Comparison of ENCODE assay signal across 8 cellular contexts in genomic region chr3:121834079-121834730, GRCh38. TPM values are rescaled to one million over a fixed set of nuclear protein-coding genes. Genes with fewer than 3 reads are reported as not detected.
DNase-seq lines count a peak whose midpoint lies in the region; ATAC-seq, FAIRE-seq and TF ChIP-seq lines count a peak whose summit lies in the region.

No MANE protein-coding gene starts in this region.

- H3K4me1 ChIP-seq in A549 (peaks cover 12% of the 10 kb centered on the region; the same call in 2 of the 3 replicates), PC-9 (replicated peaks; ENCODE audit: insufficient read depth) (peaks cover 11% of the 10 kb centered on the region; the same call in 1 of the 2 replicates), mononuclear cell (ENCODE audit: insufficient read depth, low read length) (peaks cover 34% of the 10 kb centered on the region)
- H3K4me1 ChIP-seq in effector memory CD4-positive, alpha-beta T cell (ENCODE audit: control insufficient read depth, insufficient read depth, low read length, poor library complexity, severe bottlenecking), result peaks cover 16% of the 10 kb centered on the region

- H3K4me2 ChIP-seq in A549, result peak overlapping the region; percentile 92
- peak overlapping the region; percentile 95 for H3K4me2 ChIP-seq in PC-9

- H3F3A ChIP-seq in PC-9 (ENCODE audit: insufficient read depth, low read depth), result no peaks in the 10 kb centered on the region

- H4K20me1 ChIP-seq in PC-9 (ENCODE audit: insufficient read depth), result no peaks in the 10 kb centered on the region; the same call in 1 of the 2 replicates

- H2AFZ ChIP-seq in PC-9, result peak overlapping the region; percentile 99

- TSS peak; percentile 53 for BruUV-seq in PC-9 (replicated peaks; lab: Mats Ljungman, UMichigan)

- no peaks in the 10 kb centered on the region for H3K9me3 ChIP-seq in A549
- H3K9me3 ChIP-seq in PC-9 (ENCODE audit: insufficient read depth, low read depth), result no peaks in the 10 kb centered on the region
- no peaks in the 10 kb centered on the region for H3K9me3 ChIP-seq in effector memory CD4-positive, alpha-beta T cell (ENCODE audit: control insufficient read depth, low read length)
- H3K9me3 ChIP-seq in mononuclear cell (ENCODE audit: low read depth, low read length), result no peaks in the 10 kb centered on the region

- H3K79me2 ChIP-seq in PC-9 (ENCODE audit: low read depth), result peaks cover 20% of the 10 kb centered on the region

- intact Hi-C loops in PC-9 (cut with micrococcal nuclease; ENCODE audit: unreplicated experiment), result loop anchor here (1.0 to 10.0 kb wide), 3 partner anchors 85 to 531 kb away; partner anchors contain the start of gene GOLGB1

- no peak for TF ChIP-seq POLR2A in A549 (IDR thresholded peaks at IDR 0.05; ENCODE audit: low read length)

- no peaks in the 10 kb centered on the region for H3K27me3 ChIP-seq in PC-9 (ENCODE audit: insufficient read depth, low read depth)
- H3K27me3 ChIP-seq in effector memory CD4-positive, alpha-beta T cell (replicated peaks; ENCODE audit: control insufficient read depth, insufficient read depth, low read length, poor library complexity, severe bottlenecking), result no peaks in the 10 kb centered on the region
- no peaks in the 10 kb centered on the region for H3K27me3 ChIP-seq in mononuclear cell (ENCODE audit: insufficient read depth, low read length)

- CTCF ChIA-PET in A549 (lab: Yijun Ruan, JAX), result no interaction called here
- CTCF ChIA-PET in GM10248 (lab: Yijun Ruan, JAX), result interaction anchor here (0.7 to 1.0 kb wide), 6 partner anchors 8 to 245 kb away, joined by 3 read pairs; no protein-coding TSS in a partner anchor
- CTCF ChIA-PET in PC-9 (lab: Charles Lee), result no interaction called here

- 24% methylated on average over 18 of the region's 18 CpGs for WGBS in A549 (ENCODE audit: missing lambda C conversion rate)

- POLR2A ChIA-PET in A549 (lab: Yijun Ruan, JAX), result interaction anchor here (1.0 to 1.6 kb wide), 2 partner anchors 8 to 30 kb away, joined by 3 read pairs; no protein-coding TSS in a partner anchor
- POLR2A ChIA-PET in GM10248 (lab: Yijun Ruan, JAX), result interaction anchor here (0.7 to 1.0 kb wide), 5 partner anchors 9 to 74 kb away, joined by 3 to 5 read pairs (median 3); no protein-coding TSS in a partner anchor
- POLR2A ChIA-PET in PC-9 (lab: Charles Lee; ENCODE audit: unreplicated experiment), result interaction anchor here (0.9 kb wide), 1 partner anchor 85 kb away, joined by 6 read pairs; the partner anchor contains the start of gene GOLGB1

- H3K4me3 ChIP-seq in A549, result peak overlapping the region; percentile 76
- H3K4me3 ChIP-seq in PC-9, result peak overlapping the region; percentile 94
- H3K4me3 ChIP-seq in effector memory CD4-positive, alpha-beta T cell (ENCODE audit: insufficient read depth, low read depth, low read length, poor library complexity, severe bottlenecking), result peak overlapping the region; percentile 71
- peak overlapping the region; percentile 67 for H3K4me3 ChIP-seq in mononuclear cell (ENCODE audit: low read length)

- H3K9me2 ChIP-seq in PC-9 (ENCODE audit: insufficient read depth), result no peaks in the 10 kb centered on the region

- TF ChIP-seq EP300 in A549 (IDR thresholded peaks at IDR 0.05), result no peak

- TF ChIP-seq RAD21 in A549 (conservative IDR thresholded peaks at IDR 0.05 in 1 of 2, IDR thresholded peaks at IDR 0.05 in 1 of 2), result no peak

- TF ChIP-seq CTCF in A549 (IDR thresholded peaks at IDR 0.05) (no peak), GM10248 (IDR thresholded peaks at IDR 0.05; ENCODE audit: control extremely low read depth, extremely low read depth, low read depth, missing control alignments) (no peak), PC-9 (conservative IDR thresholded peaks at IDR 0.05) (no peak)

- peak overlapping the region; percentile 82 to 88 for H3K27ac ChIP-seq in A549
- H3K27ac ChIP-seq in PC-9, result peak overlapping the region; percentile 40
- H3K27ac ChIP-seq in effector memory CD4-positive, alpha-beta T cell (ENCODE audit: insufficient read depth, low read length, poor library complexity, severe bottlenecking), result peak overlapping the region; percentile 91

- ATAC-seq in A549, result peak; percentile 6 to 8; a peak in 3 of 6 replicates

- H3K36me3 ChIP-seq in PC-9 (ENCODE audit: low read depth), result 0 out of 2 replicates have a peak, but pooled peaks cover 10% of the 10 kb centered on the region
- H3K36me3 ChIP-seq in effector memory CD4-positive, alpha-beta T cell (ENCODE audit: control insufficient read depth, insufficient read depth, low read length), result peaks cover 6% of the 10 kb centered on the region

- FAIRE-seq in A549 (lab: Jason Lieb, UNC), result no peak

- DNase-seq in A549 (ENCODE audit: low read depth in 1 of 2, low spot score in 1 of 2) (peak in 1 of 2 experiments; percentile 16), GM10248 (ENCODE audit: extremely low spot score) (peak; percentile 24), PC-9 (peak in 1 of 2 experiments; percentile 21), NK-92 (lab: John Stamatoyannopoulos, UW; ENCODE audit: unreplicated experiment) (no peak), NCI-H774 (lab: John Stamatoyannopoulos, UW) (no peak), NCI-H1105 treated with DMSO at 0.1 percent for 48 hours (lab: John Stamatoyannopoulos, UW) (no peak)
- no peak for DNase-seq in effector memory CD4-positive, alpha-beta T cell

TF ChIP-seq in A549, 52 proteins besides CTCF, POLR2A, EP300 and RAD21:
- no peak for TF ChIP-seq CHD4 (IDR thresholded peaks at IDR 0.05; ENCODE audit: borderline replicate concordance)
- peak; percentile 89 to 95 for TF ChIP-seq CEBPB (IDR thresholded peaks at IDR 0.05)
- TF ChIP-seq, protein P1, sequence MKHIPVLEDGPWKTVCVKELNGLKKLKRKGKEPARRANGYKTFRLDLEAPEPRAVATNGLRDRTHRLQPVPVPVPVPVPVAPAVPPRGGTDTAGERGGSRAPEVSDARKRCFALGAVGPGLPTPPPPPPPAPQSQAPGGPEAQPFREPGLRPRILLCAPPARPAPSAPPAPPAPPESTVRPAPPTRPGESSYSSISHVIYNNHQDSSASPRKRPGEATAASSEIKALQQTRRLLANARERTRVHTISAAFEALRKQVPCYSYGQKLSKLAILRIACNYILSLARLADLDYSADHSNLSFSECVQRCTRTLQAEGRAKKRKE (CRISPR knock-in tag; IDR thresholded peaks at IDR 0.05; ENCODE audit: low read depth), result no peak
- TF ChIP-seq, protein P2, sequence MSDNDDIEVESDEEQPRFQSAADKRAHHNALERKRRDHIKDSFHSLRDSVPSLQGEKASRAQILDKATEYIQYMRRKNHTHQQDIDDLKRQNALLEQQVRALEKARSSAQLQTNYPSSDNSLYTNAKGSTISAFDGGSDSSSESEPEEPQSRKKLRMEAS (IDR thresholded peaks at IDR 0.05), result no peak
- TF ChIP-seq BHLHE40 (IDR thresholded peaks at IDR 0.05; ENCODE audit: low read depth, low read length), result no peak
- no peak for TF ChIP-seq HES2 (IDR thresholded peaks at IDR 0.05)
- TF ChIP-seq TP53 (CRISPR knock-in tag; IDR thresholded peaks at IDR 0.05), result no peak
TF ChIP-seq in A549: peak in this region for 1.

RNA-seq across cellular contexts. Expression of gene IQCB1, which starts 0.7 kb away (rescaled TPM):
- polyA plus RNA-seq in A549 (2011; rRNA removed), result 28.2 and 34.3 TPM in 2 replicates
- 8.0 and 8.3 TPM in 2 replicates for polyA plus RNA-seq in A549 (2012; cell fraction: cytosol; rRNA removed)
- polyA plus RNA-seq in A549 (2012; cell fraction: nucleus; rRNA removed), result 12.4 and 21.3 TPM in 2 replicates
- polyA plus RNA-seq in A549 (2017; fragmentation: RNase III; extraction: RNeasy Plus Mini Kit Qiagen cat#74134 plus additional on column Dnase treatment), result 19.8 to 22.9 TPM (median 22.1 TPM) in 3 replicates
- polyA minus RNA-seq in A549 (2011; rRNA and poly(A)+ RNA removed), result 10.2 and 13.2 TPM in 2 replicates
- total RNA-seq in PC-9 (2021), result 14.6 and 14.8 TPM in 2 replicates
- total RNA-seq in mononuclear cell, result 58.9 TPM

RNA-seq across cellular contexts. Expression of gene EAF2, which starts 0.8 kb away (rescaled TPM):
- polyA plus RNA-seq in A549 (2011; rRNA removed) (6.1 and 7.4 TPM in 2 replicates), A549 (2017; fragmentation: RNase III; extraction: RNeasy Plus Mini Kit Qiagen cat#74134 plus additional on column Dnase treatment) (3.6 to 4.3 TPM (median 4.1 TPM) in 3 replicates)
- 2.9 and 4.2 TPM in 2 replicates for polyA plus RNA-seq in A549 (2012; cell fraction: cytosol; rRNA removed)
- polyA plus RNA-seq in A549 (2012; cell fraction: nucleus; rRNA removed), result 0.99 and 1.0 TPM in 2 replicates
- polyA minus RNA-seq in A549 (2011; rRNA and poly(A)+ RNA removed), result 1.6 and 1.9 TPM in 2 replicates
- total RNA-seq in PC-9 (2021) (0.90 and 2.0 TPM in 2 replicates), mononuclear cell (13.4 TPM)

RNA-seq across cellular contexts. Expression of gene SLC15A2, which starts 60.0 kb away (rescaled TPM):
- 0.63 and 0.75 TPM in 2 replicates for polyA plus RNA-seq in A549 (2011; rRNA removed)
- 0.17 and 0.18 TPM in 2 replicates for polyA plus RNA-seq in A549 (2012; cell fraction: cytosol; rRNA removed)
- polyA plus RNA-seq in A549 (2012; cell fraction: nucleus; rRNA removed), result 0.19 and 0.34 TPM in 2 replicates
- 0.09 to 0.42 TPM (median 0.18 TPM) in 3 replicates for polyA plus RNA-seq in A549 (2017; fragmentation: RNase III; extraction: RNeasy Plus Mini Kit Qiagen cat#74134 plus additional on column Dnase treatment)
- polyA minus RNA-seq in A549 (2011; rRNA and poly(A)+ RNA removed), result 0.12 and 2.6 TPM in 2 replicates
- total RNA-seq in PC-9 (2021), result 1.1 and 2.8 TPM in 2 replicates
- 2.1 TPM for total RNA-seq in mononuclear cell

Comparison
In these comparisons a context has a peak if more than half of its experiments do, and no peak if none do; other contexts are left out.
1. H3K27ac ChIP-seq: peak in every context shown above with its lines; median percentile 91 in effector memory CD4-positive, alpha-beta T cell; 85 in A549; 40 in PC-9.